ENCODE assay signal across 1 cellular context in genomic region chr22:22942511-22943329, GRCh38.
TF ChIP-seq lines count a peak whose summit lies in the region.

No MANE protein-coding gene starts in this region.

TF ChIP-seq in HEK293, 187 proteins besides CTCF, POLR2A, EP300 and RAD21 (continued from another document):
- TF ChIP-seq AEBP2 (tag by site-specific recombination; IDR thresholded peaks at IDR 0.05; ENCODE audit: borderline replicate concordance) = no peak
- no peak for TF ChIP-seq ZNF302 (tag by site-specific recombination; IDR thresholded peaks at IDR 0.05; ENCODE audit: low read depth)
- no peak for TF ChIP-seq ZBTB48 (tag by site-specific recombination; IDR thresholded peaks at IDR 0.05)
- TF ChIP-seq ZNF121 (tag by site-specific recombination; IDR thresholded peaks at IDR 0.05) = no peak
- TF ChIP-seq ZNF514 (tag by site-specific recombination; IDR thresholded peaks at IDR 0.05) = no peak
- TF ChIP-seq MZF1 (tag by site-specific recombination; IDR thresholded peaks at IDR 0.05; ENCODE audit: borderline replicate concordance) = no peak
- TF ChIP-seq GLIS1 (tag by site-specific recombination; IDR thresholded peaks at IDR 0.05) = peak; percentile 69
- no peak for TF ChIP-seq ZNF266 (tag by site-specific recombination; IDR thresholded peaks at IDR 0.05; ENCODE audit: low read depth)
- TF ChIP-seq BCL6B (tag by site-specific recombination; IDR thresholded peaks at IDR 0.05) = no peak
- TF ChIP-seq ZNF548 (tag by site-specific recombination; IDR thresholded peaks at IDR 0.05) = no peak
- no peak for TF ChIP-seq GLIS2 (tag by site-specific recombination; IDR thresholded peaks at IDR 0.05)
- TF ChIP-seq ZNF785 (tag by site-specific recombination; IDR thresholded peaks at IDR 0.05) = 0 out of 2 replicates have a peak, but pooled peaks have one; percentile 35
- TF ChIP-seq ZNF223 (tag by site-specific recombination; IDR thresholded peaks at IDR 0.05) = no peak
- peak; percentile 74 for TF ChIP-seq ZNF654 (tag by site-specific recombination; IDR thresholded peaks at IDR 0.05; ENCODE audit: low read depth)
- no peak for TF ChIP-seq ZNF404 (tag by site-specific recombination; IDR thresholded peaks at IDR 0.05)
- no peak for TF ChIP-seq ZNF48 (tag by site-specific recombination; IDR thresholded peaks at IDR 0.05)
- TF ChIP-seq ZNF18 (tag by site-specific recombination; IDR thresholded peaks at IDR 0.05) = peak; percentile 88
- TF ChIP-seq ZNF2 (tag by site-specific recombination; IDR thresholded peaks at IDR 0.05) = peak; percentile 96
